In genomic region chr12:64561737-64562136, GRCh38 we compare ENCODE assay signal across 7 cellular contexts. TPM values are rescaled to one million over a fixed set of nuclear protein-coding genes. Genes with fewer than 3 reads are reported as not detected.
DNase-seq lines count a peak whose midpoint lies in the region; ATAC-seq and TF ChIP-seq lines count a peak whose summit lies in the region.
"Not testable (repeated sequence)": the region's sequence is repeated elsewhere in the genome, so short reads cannot be mapped to it uniquely, and the experiment has no call there.

No MANE protein-coding gene starts in this region.

- H3K9ac ChIP-seq in BLaER1 treated with 17β-estradiol and CSF1 and Interleukin-3, amounts not matched to agents 10 nM and 100 nM: peak overlapping the region in 6 of 11 experiments; percentile 4 to 48 (median 29); a peak in 4 of 22 replicates
- not testable (repeated sequence) for H3K9ac ChIP-seq in PC-3 (ENCODE audit: low read length)
- peak overlapping the region; percentile 41 for H3K9ac ChIP-seq in mesenchymal stem cell (ENCODE audit: low read length)

- not testable (repeated sequence) for H2AFZ ChIP-seq in PC-3 (ENCODE audit: low read length); mesenchymal stem cell (ENCODE audit: low read depth, low read length)

- not testable (repeated sequence) for H4K20me1 ChIP-seq in BLaER1 treated with 17β-estradiol and CSF1 and Interleukin-3, amounts not matched to agents 10 nM and 100 nM; PC-3 (ENCODE audit: low read length)

- H3K79me1 ChIP-seq in mesenchymal stem cell (replicated peaks; ENCODE audit: low read length, poor library complexity, severe bottlenecking): not testable (repeated sequence)

- H3K4me1 ChIP-seq in BLaER1 treated with 17β-estradiol and CSF1 and Interleukin-3, amounts not matched to agents 10 nM and 100 nM: peaks cover 5 to 41% (median 28%) of the 10 kb centered on the region in 10 experiments
- H3K4me1 ChIP-seq in PC-3 (ENCODE audit: insufficient read depth, low read length) (peaks cover 21% of the 10 kb centered on the region), SJSA1 (replicated peaks) (peaks cover 27% of the 10 kb centered on the region)
- not testable (repeated sequence) for H3K4me1 ChIP-seq in mesenchymal stem cell (ENCODE audit: control insufficient read depth, insufficient read depth, low read depth, low read length)

- not testable (repeated sequence) for H3K4ac ChIP-seq in mesenchymal stem cell (ENCODE audit: low read depth in 1 of 2, low read length in 2 of 2)

- not testable (repeated sequence) for TF ChIP-seq CTCF in HFFc6 (IDR thresholded peaks at IDR 0.05); PC-3 (conservative IDR thresholded peaks at IDR 0.05; ENCODE audit: low read depth, low read length); chondrocyte (IDR thresholded peaks at IDR 0.05); osteocyte (IDR thresholded peaks at IDR 0.05)

- not testable (repeated sequence) for H3K79me2 ChIP-seq in PC-3 (ENCODE audit: low read length)

- not testable (repeated sequence) for H3F3A ChIP-seq in PC-3 (ENCODE audit: low read length, unreplicated experiment)

- H3K4me3 ChIP-seq in BLaER1 treated with 17β-estradiol and CSF1 and Interleukin-3, amounts not matched to agents 10 nM and 100 nM; PC-3 (ENCODE audit: low read length); SJSA1; mesenchymal stem cell (ENCODE audit: insufficient read depth in 1 of 2, low read depth in 1 of 2, low read length in 2 of 2): not testable (repeated sequence)

- not testable (repeated sequence) for H3K36me3 Mint-ChIP-seq in HFFc6 (ENCODE audit: low read depth); chondrocyte (ENCODE audit: low read depth); osteocyte (ENCODE audit: unreplicated experiment)

- BruUV-seq in PC-3 (replicated peaks; lab: Mats Ljungman, UMichigan): not testable (repeated sequence)

- CTCF ChIA-PET in PC-3 (lab: Charles Lee): interaction anchor here (1.4 kb wide), 1 partner anchor 234 kb away, joined by 3 read pairs; no protein-coding TSS in a partner anchor

- H2BK15ac ChIP-seq in mesenchymal stem cell (ENCODE audit: low read depth, poor library complexity, severe bottlenecking): not testable (repeated sequence)

- H3K27me3 Mint-ChIP-seq in HFFc6 (ENCODE audit: insufficient read depth); chondrocyte (ENCODE audit: low read depth); osteocyte (ENCODE audit: unreplicated experiment): not testable (repeated sequence)

- not testable (repeated sequence) for H3K9me3 Mint-ChIP-seq in HFFc6; chondrocyte (ENCODE audit: low read depth); osteocyte (ENCODE audit: unreplicated experiment)

- not testable (repeated sequence) for H4K8ac ChIP-seq in mesenchymal stem cell (ENCODE audit: low read length)

- H3K9me3 ChIP-seq in BLaER1 treated with 17β-estradiol and CSF1 and Interleukin-3, amounts not matched to agents 10 nM and 100 nM (replicated peaks in 1 of 11); PC-3 (ENCODE audit: low read length); SJSA1 (replicated peaks); mesenchymal stem cell (ENCODE audit: control insufficient read depth, low read length): not testable (repeated sequence)

- H2AK5ac ChIP-seq in mesenchymal stem cell (ENCODE audit: low read length, severe bottlenecking): not testable (repeated sequence)

- peak overlapping the region in 9 of 11 experiments; percentile 4 to 81 (median 56); a peak in 14 of 22 replicates for H3K4me2 ChIP-seq in BLaER1 treated with 17β-estradiol and CSF1 and Interleukin-3, amounts not matched to agents 10 nM and 100 nM
- peak overlapping the region; percentile 51 for H3K4me2 ChIP-seq in PC-3 (ENCODE audit: low read length)
- not testable (repeated sequence) for H3K4me2 ChIP-seq in mesenchymal stem cell (ENCODE audit: low read length, poor library complexity, severe bottlenecking)

- not testable (repeated sequence) for H2BK120ac ChIP-seq in mesenchymal stem cell (ENCODE audit: low read depth, low read length)

- POLR2A ChIA-PET in PC-3 (lab: Charles Lee; ENCODE audit: unreplicated experiment): not testable (repeated sequence)

- not testable (repeated sequence) for H3K18ac ChIP-seq in mesenchymal stem cell (ENCODE audit: low read depth in 1 of 2, low read length in 2 of 2)

- peak overlapping the region; percentile 46; the same call in 1 of the 2 replicates for H3K4me3 Mint-ChIP-seq in HFFc6
- H3K4me3 Mint-ChIP-seq in chondrocyte (ENCODE audit: unreplicated experiment); osteocyte (ENCODE audit: unreplicated experiment): not testable (repeated sequence)

- 83% methylated on average over 1 of the region's 7 CpGs for WGBS in mesenchymal stem cell

- not testable (repeated sequence) for H3K9me2 ChIP-seq in PC-3 (replicated peaks; ENCODE audit: low read length)

- ATAC-seq in PC-3: not testable (repeated sequence)

- intact Hi-C loops in PC-3 (cut with micrococcal nuclease): loop anchor here (1.0 kb wide), 1 partner anchor 47 kb away; no protein-coding TSS in a partner anchor

- H4K91ac ChIP-seq in mesenchymal stem cell (ENCODE audit: low read length): not testable (repeated sequence)

- H3K27ac ChIP-seq in BLaER1 treated with 17β-estradiol and CSF1 and Interleukin-3, amounts not matched to agents 10 nM and 100 nM: peak overlapping the region in 9 of 11 experiments; percentile 13 to 76 (median 59); a peak in 15 of 22 replicates
- peak overlapping the region; percentile 57 for H3K27ac ChIP-seq in PC-3 (ENCODE audit: low read length)
- H3K27ac ChIP-seq in SJSA1: peak overlapping the region; percentile 41; the same call in 1 of the 2 replicates
- H3K27ac ChIP-seq in mesenchymal stem cell (ENCODE audit: low read length, poor library complexity, severe bottlenecking): peak overlapping the region; percentile 55

- not testable (repeated sequence) for H3K23ac ChIP-seq in mesenchymal stem cell (ENCODE audit: low read length in 2 of 2)

- H3K14ac ChIP-seq in mesenchymal stem cell (ENCODE audit: low read length in 2 of 2): not testable (repeated sequence)

- not testable (repeated sequence) for DNase-seq in HFFc6; PC-3; SJSA1 (ENCODE audit: low read depth in 1 of 2, low spot score in 2 of 2); chondrocyte (ENCODE audit: low spot score); mesenchymal stem cell; osteocyte (ENCODE audit: extremely low spot score, unreplicated experiment)

- not testable (repeated sequence) for H2BK12ac ChIP-seq in mesenchymal stem cell (ENCODE audit: low read length in 2 of 2)

- not testable (repeated sequence) for H2BK5ac ChIP-seq in mesenchymal stem cell (ENCODE audit: low read depth, low read length, poor library complexity, severe bottlenecking)

- H3K36me3 ChIP-seq in BLaER1 treated with 17β-estradiol and CSF1 and Interleukin-3, amounts not matched to agents 10 nM and 100 nM; PC-3 (ENCODE audit: low read depth, low read length); SJSA1; mesenchymal stem cell (ENCODE audit: control insufficient read depth in 1 of 2, insufficient read depth in 2 of 2, low read depth in 1 of 2, low read length in 2 of 2): not testable (repeated sequence)

- not testable (repeated sequence) for H3K27me3 ChIP-seq in BLaER1 treated with 17β-estradiol and CSF1 and Interleukin-3, amounts not matched to agents 10 nM and 100 nM; PC-3 (ENCODE audit: low read length); SJSA1 (replicated peaks)
- H3K27me3 ChIP-seq in mesenchymal stem cell (ENCODE audit: control insufficient read depth in 1 of 2, insufficient read depth in 1 of 2, low read length in 2 of 2): peaks cover 12 to 24% of the 10 kb centered on the region in 2 experiments

- H3K27ac Mint-ChIP-seq in HFFc6 (peak overlapping the region; percentile 69), chondrocyte (ENCODE audit: unreplicated experiment) (peak overlapping the region; percentile 70), osteocyte (ENCODE audit: unreplicated experiment) (peak overlapping the region; percentile 71)

- H3K4me1 Mint-ChIP-seq in HFFc6 (ENCODE audit: low read depth) (peaks cover 39% of the 10 kb centered on the region), chondrocyte (ENCODE audit: low read depth) (peaks cover 27% of the 10 kb centered on the region), osteocyte (ENCODE audit: unreplicated experiment) (peaks cover 37% of the 10 kb centered on the region)

RNA-seq across cellular contexts. Expression of gene RASSF3, which starts 48.6 kb away (rescaled TPM):
- total RNA-seq in HFFc6 (2021; fragmentation: NEBNext Ultra II Directional; extraction: Animal tissue kit (Norgen Biotek cat#: 25700)): 10 to 100 TPM; 16.9 to 23.3 (median 20.6) TPM
- total RNA-seq in PC-3 (2014; rRNA removed) (13.4 and 19.1 TPM in 2 replicates), chondrocyte (30.9 to 51.1 TPM (median 47.9 TPM) in 3 replicates), osteocyte (27.0 and 29.0 TPM in 2 replicates)
- total RNA-seq in SJSA1 (2014; rRNA removed; shearing (Covaris generic)): 10.7 and 13.7 TPM in 2 replicates
- polyA plus RNA-seq in mesenchymal stem cell (2013, experiment 1 of 2): 30.7 TPM
- polyA plus RNA-seq in mesenchymal stem cell (2013, experiment 2 of 2): 32.3 TPM
